In the genomic region with DNA sequence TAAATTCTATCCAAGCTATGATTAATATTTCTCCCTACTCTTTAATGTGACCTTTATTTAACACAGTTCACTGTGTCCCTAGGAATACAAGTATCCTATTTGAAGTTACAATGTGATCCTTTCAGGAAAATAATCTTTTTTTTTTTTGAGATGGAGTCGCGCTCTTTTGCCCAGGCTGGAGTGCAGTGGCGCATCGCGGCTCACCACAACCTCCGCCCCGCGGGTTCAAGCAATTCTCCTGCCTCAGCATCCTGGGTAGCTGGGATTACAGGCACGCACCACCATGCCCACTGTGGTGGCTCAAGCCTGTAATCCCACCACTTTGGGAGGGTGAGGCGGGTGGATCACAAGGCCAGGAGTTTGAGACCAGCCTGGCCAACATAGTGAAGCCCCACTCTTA, we compare ENCODE assay signal across 27 cellular contexts.
"Had no signal": no experiment of that assay in that cellular context is flagged by ENCODE, and none has a peak within 500 bp of the region (broad histone marks: within the 10 kb centered on the region; RNA-seq: fewer than 3 reads in every experiment).

No MANE protein-coding gene starts in this region.

- H3K27ac ChIP-seq: stomach, suprapubic skin, testis, thoracic aorta, thyroid gland, tibial artery, tibial nerve, transverse colon, upper lobe of left lung, upper lobe of right lung, uterus, vagina had no signal

- H3K9me3 ChIP-seq: stomach, suprapubic skin, testis, thoracic aorta, thyroid gland, tibial artery, tibial nerve, transverse colon, upper lobe of left lung, upper lobe of right lung, uterus, vagina had no signal

- H3K36me3 ChIP-seq: uterus had no signal

- ATAC-seq: stimulated activated effector memory CD8-positive, alpha-beta T cell treated with anti-CD3 and anti-CD28 coated beads, Interleukin-12 subunit alpha, Interleukin-12 subunit beta, amount 100 ng/mL, for 72 hours; stimulated activated memory B cell treated with anti-CD40 and anti-IgM and Interleukin-4, amounts not matched to agents 10 μg/mL and 1 μg/mL and 100 μg/mL, for 72 hours; stimulated activated naive B cell treated with anti-CD40 and anti-IgM and Interleukin-4, amounts not matched to agents 10 μg/mL and 1 μg/mL and 100 μg/mL, for 72 hours; stimulated activated naive CD8-positive, alpha-beta T cell treated with anti-CD3 and anti-CD28 coated beads, Interleukin-15, amount 100 ng/mL, for 72 hours; stimulated activated naive CD8-positive, alpha-beta T cell treated with anti-CD3 and anti-CD28 coated beads, Interleukin-15, Interleukin-2, amounts not matched to agents 100 U/mL and 50 U/mL, for 24 hours; upper lobe of right lung had no signal

- H3K27me3 ChIP-seq: stomach, suprapubic skin, testis, thyroid gland, tibial artery, tibial nerve, transverse colon, upper lobe of left lung, upper lobe of right lung, uterus, vagina had no signal

- FAIRE-seq: urothelium cell line had no signal

- DNase-seq: stimulated activated CD4-positive, alpha-beta T cell treated with anti-CD3 and anti-CD28 coated beads, Interleukin-2, amount 100 ng/mL, for 48 hours; stimulated activated CD4-positive, alpha-beta T cell treated with anti-CD3 and anti-CD28 coated beads, Interleukin-4, amount 100 ng/mL, for 1 hour; stimulated activated CD4-positive, alpha-beta T cell treated with anti-CD3 and anti-CD28 coated beads, Interleukin-4, amount 100 ng/mL, for 24 hours; stimulated activated CD4-positive, alpha-beta T cell treated with anti-CD3 and anti-CD28 coated beads, Interleukin-4, amount 100 ng/mL, for 4 hours; stimulated activated CD8-positive, alpha-beta memory T cell treated with anti-CD3 and anti-CD28 coated beads, Interleukin-4, amount 100 ng/mL, for 48 hours; stimulated activated naive B cell treated with anti-CD40 and anti-IgM and Interleukin-4, amounts not matched to agents 10 μg/mL and 1 μg/mL and 100 μg/mL, for 72 hours; stimulated activated naive CD4-positive, alpha-beta T cell; stimulated activated naive CD4-positive, alpha-beta T cell treated with Interleukin-2 at 50 U/mL for 16 hours; stimulated activated naive CD8-positive, alpha-beta T cell treated with anti-CD3 and anti-CD28 coated beads, Interleukin-15, amount 100 ng/mL, for 72 hours; stimulated activated naive CD8-positive, alpha-beta T cell treated with anti-CD3 and anti-CD28 coated beads, Interleukin-15, Interleukin-2, amounts not matched to agents 100 U/mL and 50 U/mL, for 24 hours; stomach; substantia nigra; testis; thyroid gland; tibial artery; transverse colon; trophoblast cell; upper lobe of right lung; uterus had no signal

- H3K4me1 ChIP-seq: stomach, suprapubic skin, testis, thyroid gland, tibial artery, tibial nerve, transverse colon, upper lobe of left lung, upper lobe of right lung, uterus, vagina had no signal

- H3K4me3 ChIP-seq: stomach, suprapubic skin, testis, thoracic aorta, thyroid gland, tibial artery, tibial nerve, transverse colon, upper lobe of left lung, upper lobe of right lung, uterus, vagina had no signal
